32 cellular contexts compared by ENCODE assay signal in the genomic region with DNA sequence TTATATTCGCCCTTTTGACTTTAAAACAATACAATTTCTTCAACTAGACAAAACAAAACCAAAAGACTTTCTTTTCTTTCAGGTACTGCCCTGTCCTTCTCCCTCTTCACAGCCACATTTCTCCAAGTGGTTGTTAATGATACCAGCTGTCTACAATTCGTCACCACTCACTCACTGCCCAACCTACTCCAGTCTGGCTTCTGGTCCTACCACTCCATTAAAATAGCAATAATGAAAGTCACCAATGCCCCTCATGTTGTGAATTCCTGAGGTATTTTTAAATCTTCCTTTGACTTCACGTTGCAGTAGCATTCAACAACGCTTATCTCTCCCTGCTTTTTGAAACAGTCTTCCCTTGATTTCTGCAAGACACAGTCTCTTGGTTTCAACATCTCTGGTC.
"Had no signal": no experiment of that assay in that cellular context is flagged by ENCODE, and none has a peak within 500 bp of the region (broad histone marks: within the 10 kb centered on the region; RNA-seq: fewer than 3 reads in every experiment).

No MANE protein-coding gene starts in this region.

- H3K36me3 ChIP-seq: adrenal gland, MG63, SJSA1 had no signal

- H3K4me1 ChIP-seq: SJSA1 had no signal

- ATAC-seq: Panc1, SK-N-SH treated with all-trans-retinoic acid at 6 μM for 48 hours had no signal

- DNase-seq: activated CD4-positive, alpha-beta memory T cell treated with anti-CD3 and anti-CD28 coated beads, Interleukin-2, amount 10 ng/mL, durations not matched to agents 7 days and 5 days; activated CD4-positive, alpha-beta T cell treated with anti-CD3 and anti-CD28 coated beads, Interleukin-2, amount 50 U/mL, for 1 hour; activated CD4-positive, CD25-positive, alpha-beta regulatory T cell; activated gamma-delta T cell treated with Interleukin-2 at 50 U/mL for 16 hours; activated naive CD4-positive, alpha-beta T cell treated with anti-CD3 and anti-CD28 coated beads, Interleukin-2, amount 50 U/mL, for 16 hours; activated naive CD8-positive, alpha-beta T cell treated with anti-CD3 and anti-CD28 coated beads, Interleukin-2, amount 10 ng/mL, durations not matched to agents 7 days and 5 days; activated T-cell treated with anti-CD3 and anti-CD28 coated beads for 4 hours; activated T-cell treated with anti-CD3 and anti-CD28 coated beads, Interleukin-2, amount 50 U/mL, for 48 hours; adrenal gland; anterior cingulate cortex; caudate nucleus; MG63; MV-4-11; NCI-H1092 treated with DMSO at 0.1 percent for 48 hours; NCI-H1417 treated with DMSO at 0.1 percent for 48 hours; NCI-H1694; NCI-H2029; NCI-H2107; NCI-H2171 treated with DMSO at 0.1 percent for 48 hours; NCI-H226; NCI-H526; NCI-H82; OCI-M1; RPMI8226; SHP77; T-helper 2 cell; T1000 had no signal

- H3K9me3 ChIP-seq: adrenal gland, MG63, SJSA1 had no signal

- H3K4me3 ChIP-seq: adrenal gland, MG63, SJSA1 had no signal

- H3K27me3 ChIP-seq: adrenal gland, MG63 had no signal

- H3K27ac ChIP-seq: adrenal gland, KMS-11, SJSA1, VCaP had no signal
